8 cellular contexts compared by ENCODE assay signal in the genomic region with DNA sequence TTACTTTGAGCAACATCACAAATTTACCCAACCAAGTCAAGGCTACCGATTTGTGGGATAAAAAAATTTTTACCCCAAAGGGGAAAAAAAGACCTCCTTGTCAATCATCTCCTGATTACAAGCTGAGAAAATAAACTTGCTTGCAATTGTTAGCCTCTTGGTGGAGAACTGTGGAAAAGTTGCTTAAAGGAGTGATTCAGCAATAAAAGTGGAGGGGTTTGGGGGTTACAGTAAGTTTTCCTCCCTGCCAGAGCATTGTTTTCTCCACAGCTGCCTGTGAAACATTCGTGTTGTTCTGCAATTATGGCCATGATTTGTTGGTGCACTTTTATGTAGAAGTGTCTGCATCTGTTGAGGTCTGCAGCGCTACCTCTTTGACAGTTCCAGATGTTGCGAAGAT.
"Had no signal": no experiment of that assay in that cellular context is flagged by ENCODE, and none has a peak within 500 bp of the region (broad histone marks: within the 10 kb centered on the region; RNA-seq: fewer than 3 reads in every experiment).

No MANE protein-coding gene starts in this region.

- H3K4me3 ChIP-seq: GM12878 had no signal

- DNase-seq: GDM1, GF-D8 had no signal

- FAIRE-seq: G401.6, GM12878, GM12891, GM12892, GM18507, GM19239 had no signal

- ATAC-seq: GM12878 had no signal
